8 cellular contexts compared by ENCODE assay signal in genomic region chr3:190811775-190812480, GRCh38. TPM values are rescaled to one million over a fixed set of nuclear protein-coding genes. Genes with fewer than 3 reads are reported as not detected.
DNase-seq lines count a peak whose midpoint lies in the region; ATAC-seq, FAIRE-seq and TF ChIP-seq lines count a peak whose summit lies in the region.

No MANE protein-coding gene starts in this region.

- H3K36me3 ChIP-seq in Peyer's patch (no peaks in the 10 kb centered on the region), endothelial cell of umbilical vein (ENCODE audit: control insufficient read depth in 2 of 2, extremely low read depth in 1 of 2, insufficient read depth in 2 of 2, low read length in 2 of 2) (no peaks in the 10 kb centered on the region), neutrophil (no peaks in the 10 kb centered on the region)

- ATAC-seq in GM19468 (IDR thresholded peaks at IDR 0.05; ENCODE audit: extremely low read depth, unreplicated experiment), result peak; percentile 71

- peak in 4 of 6 experiments; percentile 33 to 50 (median 44) for TF ChIP-seq CTCF in Peyer's patch (IDR thresholded peaks at IDR 0.05)
- peak; percentile 16 to 53 for TF ChIP-seq CTCF in endothelial cell of umbilical vein (IDR thresholded peaks at IDR 0.05; ENCODE audit: extremely low read depth in 1 of 2, insufficient read depth in 1 of 2, low read depth in 1 of 2, low read length in 2 of 2)
- peak; percentile 9 for TF ChIP-seq CTCF in neutrophil (IDR thresholded peaks at IDR 0.05)

- H3K27ac ChIP-seq in Peyer's patch, result no peak overlapping the region
- no peak overlapping the region for H3K27ac ChIP-seq in endothelial cell of umbilical vein (ENCODE audit: insufficient read depth, low read depth, low read length)
- H3K27ac ChIP-seq in neutrophil, result no peak overlapping the region

- no peaks in the 10 kb centered on the region for H3K9me3 ChIP-seq in Peyer's patch
- H3K9me3 ChIP-seq in endothelial cell of umbilical vein (replicated peaks; ENCODE audit: control insufficient read depth, insufficient read depth, low read length), result no peaks in the 10 kb centered on the region
- H3K9me3 ChIP-seq in neutrophil, result no peaks in the 10 kb centered on the region

- H3K9me1 ChIP-seq in endothelial cell of umbilical vein (replicated peaks; ENCODE audit: control insufficient read depth, extremely low read depth, insufficient read depth, low read length), result no peaks in the 10 kb centered on the region

- CTCF ChIA-PET in endothelial cell of umbilical vein (lab: Charles Lee), result interaction anchor here (0.9 to 3.1 kb wide), 6 partner anchors 20 to 1632 kb away, joined by 3 to 37 read pairs (median 4); no protein-coding TSS in a partner anchor

- H3K27me3 ChIP-seq in Peyer's patch, result no peaks in the 10 kb centered on the region
- H3K27me3 ChIP-seq in endothelial cell of umbilical vein (ENCODE audit: control insufficient read depth in 2 of 2, insufficient read depth in 2 of 2, low read length in 2 of 2), result no peaks in the 10 kb centered on the region
- H3K27me3 ChIP-seq in neutrophil, result no peaks in the 10 kb centered on the region

- H3K4me1 ChIP-seq in Peyer's patch, result no peaks in the 10 kb centered on the region
- H3K4me1 ChIP-seq in endothelial cell of umbilical vein (ENCODE audit: control insufficient read depth, extremely low read depth, insufficient read depth, low read length), result no peaks in the 10 kb centered on the region
- H3K4me1 ChIP-seq in neutrophil (ENCODE audit: control insufficient read depth in 1 of 2, insufficient read depth in 1 of 2, low read depth in 1 of 2, low read length in 1 of 2), result no peaks in the 10 kb centered on the region

- POLR2A ChIA-PET in endothelial cell of umbilical vein (lab: Charles Lee), result no interaction called here

- no peaks in the 10 kb centered on the region for H4K20me1 ChIP-seq in endothelial cell of umbilical vein (replicated peaks; ENCODE audit: control insufficient read depth, extremely low read depth, insufficient read depth, low read length)

- H3K4me3 ChIP-seq in Peyer's patch (no peak overlapping the region), endothelial cell of umbilical vein (replicated peaks in 1 of 3; ENCODE audit: insufficient read depth in 1 of 3, low read depth in 1 of 3, low read length in 3 of 3) (no peak overlapping the region), neutrophil (ENCODE audit: low read depth in 1 of 2, low read length in 1 of 2) (no peak overlapping the region)

- H3K79me2 ChIP-seq in endothelial cell of umbilical vein (ENCODE audit: control insufficient read depth, insufficient read depth, low read length), result no peaks in the 10 kb centered on the region

- no peak overlapping the region for H3K4me2 ChIP-seq in endothelial cell of umbilical vein (ENCODE audit: insufficient read depth, low read length)

- BruUV-seq in endothelial cell of umbilical vein (replicated peaks; lab: Mats Ljungman, UMichigan), result no TSS peak

- dilution Hi-C loops in endothelial cell of umbilical vein (cut with MboI; ENCODE audit: extremely low pct_ligation_motif_present, low sequenced_read_pairs), result no loop called here

- H2AFZ ChIP-seq in endothelial cell of umbilical vein (ENCODE audit: low read depth, low read length), result no peak overlapping the region

- intact Hi-C loops in endothelial cell of umbilical vein (cut with micrococcal nuclease), result loop anchor here (1.0 to 5.0 kb wide), 3 partner anchors 239 to 1633 kb away; no protein-coding TSS in a partner anchor

- no peak overlapping the region for H3K9ac ChIP-seq in endothelial cell of umbilical vein (replicated peaks; ENCODE audit: extremely low read depth, insufficient read depth, low read length)

- FAIRE-seq in endothelial cell of umbilical vein (lab: Jason Lieb, UNC), result peak; percentile 77

- DNase-seq in DMS53 treated with DMSO at 0.1 percent for 48 hours (lab: John Stamatoyannopoulos, UW; ENCODE audit: unreplicated experiment) (peak; percentile 8), HT-29 (ENCODE audit: low spot score) (peak; percentile 80), Peyer's patch (no peak), endothelial cell of umbilical vein (ENCODE audit: low read depth, low spot score) (peak; percentile 33), T-helper 9 cell (no peak), NCI-H2227 treated with DMSO at 0.1 percent for 48 hours (lab: John Stamatoyannopoulos, UW) (no peak)

- TF ChIP-seq POLR2A in Peyer's patch (IDR thresholded peaks at IDR 0.05) (no peak), endothelial cell of umbilical vein (IDR thresholded peaks at IDR 0.05; ENCODE audit: low read depth, low read length) (no peak)

TF ChIP-seq in endothelial cell of umbilical vein, 7 proteins besides CTCF, POLR2A, EP300 and RAD21:
- TF ChIP-seq EZH2 (IDR thresholded peaks at IDR 0.05; ENCODE audit: borderline replicate concordance, low read depth, low read length, severe bottlenecking) (no peak), POLR2AphosphoS5 (IDR thresholded peaks at IDR 0.05; ENCODE audit: insufficient read depth, low read depth, low read length) (no peak), FOS (IDR thresholded peaks at IDR 0.05; ENCODE audit: borderline replicate concordance, insufficient read depth, low read length) (no peak), MYC (IDR thresholded peaks at IDR 0.05; ENCODE audit: low read depth, low read length) (no peak), GATA2 (IDR thresholded peaks at IDR 0.05; ENCODE audit: insufficient read depth, insufficient read length, low read depth, low read length) (no peak), JUN (IDR thresholded peaks at IDR 0.05; ENCODE audit: borderline replicate concordance, insufficient read depth, insufficient read length, low read depth) (no peak)
- TF ChIP-seq, protein P1, sequence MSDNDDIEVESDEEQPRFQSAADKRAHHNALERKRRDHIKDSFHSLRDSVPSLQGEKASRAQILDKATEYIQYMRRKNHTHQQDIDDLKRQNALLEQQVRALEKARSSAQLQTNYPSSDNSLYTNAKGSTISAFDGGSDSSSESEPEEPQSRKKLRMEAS (IDR thresholded peaks at IDR 0.05; ENCODE audit: insufficient read depth, insufficient read length), result no peak

RNA-seq across cellular contexts. Expression of gene GMNC, which starts 50.6 kb away (rescaled TPM):
- not detected in 2 replicates for total RNA-seq in HT-29 (2014; rRNA removed; shearing (Covaris generic))
- total RNA-seq in Peyer's patch, result not detected
- not detected in 2 replicates for total RNA-seq in endothelial cell of umbilical vein
- polyA plus RNA-seq in endothelial cell of umbilical vein, result not detected in 2 replicates
- not detected in 2 replicates for polyA plus RNA-seq in endothelial cell of umbilical vein (2011; cell fraction: cytosol; rRNA removed)
- not detected in 2 replicates for polyA plus RNA-seq in endothelial cell of umbilical vein (2011; cell fraction: nucleus; rRNA removed)
- polyA plus RNA-seq in endothelial cell of umbilical vein (2012), result not detected in 2 replicates
- polyA minus RNA-seq in endothelial cell of umbilical vein, result not detected in 2 replicates
- polyA minus RNA-seq in endothelial cell of umbilical vein (2011; cell fraction: cytosol; rRNA and poly(A)+ RNA removed), result not detected
- not detected in 2 replicates for polyA minus RNA-seq in endothelial cell of umbilical vein (2011; cell fraction: nucleus; rRNA and poly(A)+ RNA removed)

Comparison
In these comparisons a context has a peak if more than half of its experiments do, and no peak if none do; other contexts are left out.
1. DNase-seq: peak in DMS53 treated with DMSO at 0.1 percent for 48 hours (single experiment), HT-29 (single experiment) and endothelial cell of umbilical vein (single experiment); none in Peyer's patch (0 of 3), T-helper 9 cell (single experiment) and NCI-H2227 treated with DMSO at 0.1 percent for 48 hours (single experiment).
2. Peak in every context shown above with its lines, with median percentiles within 50 percentile points of each other: CTCF ChIP-seq.